Comparison of ENCODE assay signal across 1 cellular context in the genomic region with DNA sequence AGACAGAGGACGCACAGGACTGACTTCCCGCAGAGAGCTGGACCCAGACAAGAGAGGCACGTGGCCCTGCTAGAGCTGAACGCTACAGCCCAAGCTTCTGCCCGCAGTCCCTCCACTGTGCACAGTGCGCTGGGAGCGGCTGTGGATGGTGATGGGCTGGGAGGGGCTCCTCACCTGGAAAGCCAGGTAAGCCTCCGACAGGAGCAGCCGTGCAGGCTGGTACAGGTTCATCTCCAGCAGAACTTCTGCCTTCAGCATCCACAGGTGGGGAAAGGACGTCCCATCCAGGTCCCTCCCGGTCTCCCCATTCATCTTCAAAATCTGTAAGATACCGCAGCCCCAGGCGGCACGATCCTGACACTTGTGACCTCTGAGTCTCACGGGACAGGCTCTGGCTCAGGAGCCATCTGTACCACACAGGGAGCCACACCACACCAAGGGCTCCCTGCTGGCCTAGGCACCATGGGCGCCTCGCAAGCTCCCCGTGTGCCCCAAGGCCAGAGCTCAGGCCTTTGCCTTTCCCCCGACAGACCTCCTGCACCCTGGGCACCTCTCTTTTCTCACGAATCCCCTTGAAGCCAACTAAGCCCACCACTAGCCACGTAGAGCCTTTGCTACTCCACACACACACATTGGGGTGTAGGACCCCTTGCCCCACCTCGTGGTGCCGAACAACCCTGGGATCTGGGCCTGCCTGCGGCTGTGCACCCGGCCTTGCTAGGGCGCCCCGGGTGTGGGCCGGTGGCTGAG.
TF ChIP-seq lines count a peak whose summit lies in the region.

No MANE protein-coding gene starts in this region.

TF ChIP-seq in HepG2, 621 proteins besides CTCF, POLR2A, EP300 and RAD21 (continued from another document):
- TF ChIP-seq, protein P1, sequence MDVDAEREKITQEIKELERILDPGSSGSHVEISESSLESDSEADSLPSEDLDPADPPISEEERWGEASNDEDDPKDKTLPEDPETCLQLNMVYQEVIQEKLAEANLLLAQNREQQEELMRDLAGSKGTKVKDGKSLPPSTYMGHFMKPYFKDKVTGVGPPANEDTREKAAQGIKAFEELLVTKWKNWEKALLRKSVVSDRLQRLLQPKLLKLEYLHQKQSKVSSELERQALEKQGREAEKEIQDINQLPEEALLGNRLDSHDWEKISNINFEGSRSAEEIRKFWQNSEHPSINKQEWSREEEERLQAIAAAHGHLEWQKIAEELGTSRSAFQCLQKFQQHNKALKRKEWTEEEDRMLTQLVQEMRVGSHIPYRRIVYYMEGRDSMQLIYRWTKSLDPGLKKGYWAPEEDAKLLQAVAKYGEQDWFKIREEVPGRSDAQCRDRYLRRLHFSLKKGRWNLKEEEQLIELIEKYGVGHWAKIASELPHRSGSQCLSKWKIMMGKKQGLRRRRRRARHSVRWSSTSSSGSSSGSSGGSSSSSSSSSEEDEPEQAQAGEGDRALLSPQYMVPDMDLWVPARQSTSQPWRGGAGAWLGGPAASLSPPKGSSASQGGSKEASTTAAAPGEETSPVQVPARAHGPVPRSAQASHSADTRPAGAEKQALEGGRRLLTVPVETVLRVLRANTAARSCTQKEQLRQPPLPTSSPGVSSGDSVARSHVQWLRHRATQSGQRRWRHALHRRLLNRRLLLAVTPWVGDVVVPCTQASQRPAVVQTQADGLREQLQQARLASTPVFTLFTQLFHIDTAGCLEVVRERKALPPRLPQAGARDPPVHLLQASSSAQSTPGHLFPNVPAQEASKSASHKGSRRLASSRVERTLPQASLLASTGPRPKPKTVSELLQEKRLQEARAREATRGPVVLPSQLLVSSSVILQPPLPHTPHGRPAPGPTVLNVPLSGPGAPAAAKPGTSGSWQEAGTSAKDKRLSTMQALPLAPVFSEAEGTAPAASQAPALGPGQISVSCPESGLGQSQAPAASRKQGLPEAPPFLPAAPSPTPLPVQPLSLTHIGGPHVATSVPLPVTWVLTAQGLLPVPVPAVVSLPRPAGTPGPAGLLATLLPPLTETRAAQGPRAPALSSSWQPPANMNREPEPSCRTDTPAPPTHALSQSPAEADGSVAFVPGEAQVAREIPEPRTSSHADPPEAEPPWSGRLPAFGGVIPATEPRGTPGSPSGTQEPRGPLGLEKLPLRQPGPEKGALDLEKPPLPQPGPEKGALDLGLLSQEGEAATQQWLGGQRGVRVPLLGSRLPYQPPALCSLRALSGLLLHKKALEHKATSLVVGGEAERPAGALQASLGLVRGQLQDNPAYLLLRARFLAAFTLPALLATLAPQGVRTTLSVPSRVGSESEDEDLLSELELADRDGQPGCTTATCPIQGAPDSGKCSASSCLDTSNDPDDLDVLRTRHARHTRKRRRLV (CRISPR knock-in tag; IDR thresholded peaks at IDR 0.05) = no peak
- no peak for TF ChIP-seq NFYB (CRISPR knock-in tag; IDR thresholded peaks at IDR 0.05)
- TF ChIP-seq NR1H2 (CRISPR knock-in tag; IDR thresholded peaks at IDR 0.05; ENCODE audit: borderline replicate concordance, low read depth) = no peak
- no peak for TF ChIP-seq JUNB (CRISPR knock-in tag; IDR thresholded peaks at IDR 0.05; ENCODE audit: borderline replicate concordance)
- no peak for TF ChIP-seq ZNF30 (CRISPR knock-in tag; IDR thresholded peaks at IDR 0.05)
- no peak for TF ChIP-seq JDP2 (CRISPR knock-in tag; IDR thresholded peaks at IDR 0.05; ENCODE audit: borderline replicate concordance)
- TF ChIP-seq ZNF512 (CRISPR knock-in tag; IDR thresholded peaks at IDR 0.05) = no peak
- TF ChIP-seq, protein P2, sequence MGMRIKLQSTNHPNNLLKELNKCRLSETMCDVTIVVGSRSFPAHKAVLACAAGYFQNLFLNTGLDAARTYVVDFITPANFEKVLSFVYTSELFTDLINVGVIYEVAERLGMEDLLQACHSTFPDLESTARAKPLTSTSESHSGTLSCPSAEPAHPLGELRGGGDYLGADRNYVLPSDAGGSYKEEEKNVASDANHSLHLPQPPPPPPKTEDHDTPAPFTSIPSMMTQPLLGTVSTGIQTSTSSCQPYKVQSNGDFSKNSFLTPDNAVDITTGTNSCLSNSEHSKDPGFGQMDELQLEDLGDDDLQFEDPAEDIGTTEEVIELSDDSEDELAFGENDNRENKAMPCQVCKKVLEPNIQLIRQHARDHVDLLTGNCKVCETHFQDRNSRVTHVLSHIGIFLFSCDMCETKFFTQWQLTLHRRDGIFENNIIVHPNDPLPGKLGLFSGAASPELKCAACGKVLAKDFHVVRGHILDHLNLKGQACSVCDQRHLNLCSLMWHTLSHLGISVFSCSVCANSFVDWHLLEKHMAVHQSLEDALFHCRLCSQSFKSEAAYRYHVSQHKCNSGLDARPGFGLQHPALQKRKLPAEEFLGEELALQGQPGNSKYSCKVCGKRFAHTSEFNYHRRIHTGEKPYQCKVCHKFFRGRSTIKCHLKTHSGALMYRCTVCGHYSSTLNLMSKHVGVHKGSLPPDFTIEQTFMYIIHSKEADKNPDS (CRISPR knock-in tag; IDR thresholded peaks at IDR 0.05) = no peak
- TF ChIP-seq ZFP62 (CRISPR knock-in tag; IDR thresholded peaks at IDR 0.05) = no peak
TF ChIP-seq in HepG2: peak in this region for 0.
